In the genomic region with DNA sequence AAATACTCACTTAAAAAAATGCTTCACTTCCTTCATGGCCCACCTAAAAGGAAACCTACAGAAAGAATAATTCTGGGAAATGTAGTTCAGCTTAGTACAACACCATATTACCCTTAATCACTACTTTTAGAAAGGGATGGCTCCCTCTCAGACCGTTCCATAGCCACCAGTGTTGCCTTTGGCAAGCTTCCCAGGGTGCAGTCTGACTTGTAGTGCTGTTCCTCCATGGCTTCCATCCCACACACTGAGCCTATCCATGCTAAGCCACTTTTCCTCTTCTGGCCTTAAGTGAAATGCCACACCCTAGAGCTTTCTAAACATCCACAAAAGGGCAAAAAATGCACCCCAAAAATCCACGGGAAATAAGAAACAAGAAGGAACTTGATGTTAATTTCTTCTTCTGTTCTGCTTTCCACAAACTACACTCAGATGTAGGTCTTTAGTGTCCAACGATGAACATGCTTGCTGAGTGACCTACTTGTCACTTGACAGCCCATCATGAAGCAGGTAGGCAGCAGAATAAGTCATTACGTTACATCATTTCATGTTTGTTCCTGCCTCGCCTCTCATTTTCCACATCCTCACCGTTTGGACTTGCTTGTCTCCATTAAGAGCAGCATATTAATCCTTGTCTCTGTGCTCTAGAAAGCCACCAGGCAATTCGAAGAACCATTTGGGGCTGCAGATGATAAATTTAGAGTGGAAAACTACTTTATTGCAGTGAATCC, we compare ENCODE assay signal across 1 cellular context.
TF ChIP-seq lines count a peak whose summit lies in the region.

No MANE protein-coding gene starts in this region.

TF ChIP-seq in GM23338, 12 proteins besides CTCF, POLR2A, EP300 and RAD21 (continued from another document):
- TF ChIP-seq ZNF462 (CRISPR knock-in tag; IDR thresholded peaks at IDR 0.05) (no peak), EZH2phosphoT487 (IDR thresholded peaks at IDR 0.05; ENCODE audit: unreplicated experiment) (no peak), NANOG (IDR thresholded peaks at IDR 0.05; ENCODE audit: borderline replicate concordance) (no peak), JUNB (IDR thresholded peaks at IDR 0.05; ENCODE audit: unreplicated experiment) (no peak), STAT1 (IDR thresholded peaks at IDR 0.05; ENCODE audit: unreplicated experiment) (no peak), ZNF331 (CRISPR knock-in tag; IDR thresholded peaks at IDR 0.05; ENCODE audit: low read depth) (no peak), POLR2AphosphoS5 (IDR thresholded peaks at IDR 0.05; ENCODE audit: low read depth) (no peak), REST (IDR thresholded peaks at IDR 0.05; ENCODE audit: unreplicated experiment) (no peak)
